20 cellular contexts compared by ENCODE assay signal in the genomic region with DNA sequence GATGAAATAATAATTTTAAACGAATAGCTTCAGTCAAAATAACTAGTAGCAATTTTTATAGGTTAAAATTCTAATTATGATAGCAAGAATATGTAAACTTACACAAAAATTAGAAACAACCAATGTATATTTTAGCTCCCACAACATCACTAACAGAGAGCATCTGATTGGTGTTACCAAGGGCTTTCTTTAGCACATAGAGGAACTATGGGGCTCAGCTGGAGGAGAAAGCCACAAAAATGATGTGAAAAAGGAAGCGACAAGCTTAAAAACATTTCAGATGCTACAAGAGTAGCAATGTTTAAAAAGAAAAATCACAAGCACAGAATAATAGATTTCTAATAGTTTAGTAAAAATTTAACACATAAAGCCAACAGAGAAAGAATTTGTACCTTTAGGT.
DNase-seq lines count a peak whose midpoint lies in the region; ATAC-seq and TF ChIP-seq lines count a peak whose summit lies in the region.
"Had no signal": no experiment of that assay in that cellular context is flagged by ENCODE, and none has a peak within 500 bp of the region (broad histone marks: within the 10 kb centered on the region; RNA-seq: fewer than 3 reads in every experiment).

No MANE protein-coding gene starts in this region.

- DNase-seq in GM12865 (ENCODE audit: low read depth) = peak; percentile 22
- no peak for DNase-seq in NCI-H345 treated with DMSO at 0.1 percent for 48 hours (lab: John Stamatoyannopoulos, UW; ENCODE audit: unreplicated experiment)
- no peak for DNase-seq in HuH-7 (ENCODE audit: low spot score)
- DNase-seq: activated gamma-delta T cell; endodermal cell; kidney glomerular epithelial cell; mesenchymal stem cell; NCI-H1694 treated with DMSO at 0.1 percent for 48 hours; NCI-H774; retina; SIG-M5; stimulated activated CD4-positive, alpha-beta T cell treated with anti-CD3 and anti-CD28 coated beads, Interleukin-4, amount 100 ng/mL, for 4 hours; T-helper 17 cell had no signal

- peak overlapping the region; percentile 1; the same call in 1 of the 2 replicates for H3K4me2 ChIP-seq in OCI-LY3 (ENCODE audit: low read length)
- H3K4me2 ChIP-seq: BLaER1 had no signal

- no peaks in the 10 kb centered on the region for H3K79me2 ChIP-seq in OCI-LY3 (ENCODE audit: low read length)

- no peak overlapping the region for H3K27ac ChIP-seq in OCI-LY3 (ENCODE audit: low read length)
- H3K27ac ChIP-seq: BLaER1, VCaP had no signal

- H2AFZ ChIP-seq in OCI-LY3 (ENCODE audit: low read depth, low read length) = no peak overlapping the region

- no peak for TF ChIP-seq CTCF in GM12865 (IDR thresholded peaks at IDR 0.05; ENCODE audit: insufficient read depth, low read depth, low read length, missing control alignments)
- TF ChIP-seq CTCF in OCI-LY3 (IDR thresholded peaks at IDR 0.05; ENCODE audit: low read depth, low read length) = no peak

- peaks cover 11% of the 10 kb centered on the region for H3K4me1 ChIP-seq in OCI-LY3 (ENCODE audit: low read length)

- H3K9ac ChIP-seq in OCI-LY3 (ENCODE audit: low read length) = no peak overlapping the region
- H3K9ac ChIP-seq: BLaER1 had no signal

- no peaks in the 10 kb centered on the region for H3K9me3 ChIP-seq in OCI-LY3 (ENCODE audit: insufficient read depth, low read length)
- H3K9me3 ChIP-seq: BLaER1 had no signal

- H3K4me3 ChIP-seq in GM12865 (ENCODE audit: low read depth, low read length) = no peak overlapping the region
- H3K4me3 ChIP-seq in OCI-LY3 (ENCODE audit: low read length) = no peak overlapping the region
- H3K4me3 ChIP-seq: BLaER1 had no signal

- H3K27me3 ChIP-seq in OCI-LY3 (ENCODE audit: low read depth, low read length) = no peaks in the 10 kb centered on the region
- H3K27me3 ChIP-seq: BLaER1 had no signal

- H4K20me1 ChIP-seq in OCI-LY3 (ENCODE audit: insufficient read depth, low read length) = no peaks in the 10 kb centered on the region
- H4K20me1 ChIP-seq: BLaER1 had no signal

- ATAC-seq in GM21390 (IDR thresholded peaks at IDR 0.05; ENCODE audit: unreplicated experiment) (peak; percentile 63), HG03159 (IDR thresholded peaks at IDR 0.05; ENCODE audit: unreplicated experiment) (peak; percentile 66), HG03108 (IDR thresholded peaks at IDR 0.05; ENCODE audit: unreplicated experiment) (no peak), GM19023 (IDR thresholded peaks at IDR 0.05; ENCODE audit: unreplicated experiment) (no peak)
- ATAC-seq: T-helper 17 cell had no signal

- no peaks in the 10 kb centered on the region for H3K36me3 ChIP-seq in OCI-LY3 (replicated peaks; ENCODE audit: low read depth, low read length)

Comparison
In these comparisons a context has a peak if more than half of its experiments do, and no peak if none do; other contexts are left out.
1. ATAC-seq: peak in GM21390 (single experiment) and HG03159 (single experiment); none in HG03108 (single experiment) and GM19023 (single experiment).